ENCODE assay signal across 12 cellular contexts in the genomic region with DNA sequence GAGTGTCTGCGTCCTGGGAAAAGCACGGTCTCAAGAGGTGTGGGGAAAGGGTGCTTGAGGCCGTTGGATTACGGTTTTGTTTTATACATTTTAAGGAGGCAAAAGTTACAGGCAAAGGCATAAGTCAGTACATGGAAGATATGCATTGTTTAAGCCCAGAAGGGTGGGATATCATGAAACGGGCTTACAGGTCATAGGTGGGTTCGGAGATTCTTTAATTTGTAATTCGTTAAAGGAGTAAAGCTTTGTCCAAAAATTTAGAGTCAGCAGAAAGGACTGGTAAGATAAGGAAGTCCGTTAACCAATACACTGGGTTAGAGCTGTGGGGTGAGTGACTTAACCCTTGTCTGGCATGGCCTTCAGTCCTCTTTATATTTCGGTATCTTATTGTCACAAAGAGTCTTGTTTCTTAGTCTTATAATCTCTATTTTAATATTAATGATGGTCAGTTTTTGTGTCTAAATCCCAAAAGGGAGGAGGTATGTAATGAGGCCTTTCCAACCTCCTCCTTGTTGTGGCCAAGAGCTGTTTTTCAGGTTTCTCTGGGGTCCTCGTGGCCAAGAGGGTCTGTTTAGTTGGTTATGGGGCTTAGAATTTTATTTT. TPM values are rescaled to one million over a fixed set of nuclear protein-coding genes. Genes with fewer than 3 reads are reported as not detected.
A peak's percentile ranks its signal among the peaks of the same experiment; 100 is the strongest.
DNase-seq lines count a peak whose midpoint lies in the region; ATAC-seq and TF ChIP-seq lines count a peak whose summit lies in the region.
"Had no signal": no experiment of that assay in that cellular context is flagged by ENCODE, and none has a peak within 500 bp of the region (broad histone marks: within the 10 kb centered on the region; RNA-seq: fewer than 3 reads in every experiment).

No MANE protein-coding gene starts in this region.

- H4K91ac ChIP-seq in mesenchymal stem cell (ENCODE audit: low read length), result no peak overlapping the region

- H3K4me3 Mint-ChIP-seq in activated T-cell treated with anti-CD3 and anti-CD28 coated beads, Interleukin-2, amount 50 U/mL, for 72 hours, result peak overlapping the region; percentile 84

- no peak overlapping the region for H3K4me2 ChIP-seq in mesenchymal stem cell (ENCODE audit: low read length, poor library complexity, severe bottlenecking)

- H3K27me3 ChIP-seq in adrenal gland (no peaks in the 10 kb centered on the region), mesenchymal stem cell (ENCODE audit: control insufficient read depth in 1 of 2, insufficient read depth in 1 of 2, low read length in 2 of 2) (no peaks in the 10 kb centered on the region), thoracic aorta (replicated peaks; ENCODE audit: insufficient read depth) (no peaks in the 10 kb centered on the region)
- H3K27me3 ChIP-seq: cardiac muscle cell had no signal

- H3K23ac ChIP-seq in mesenchymal stem cell (ENCODE audit: low read length in 2 of 2), result no peak overlapping the region

- H3K79me1 ChIP-seq in mesenchymal stem cell (replicated peaks; ENCODE audit: low read length, poor library complexity, severe bottlenecking), result no peaks in the 10 kb centered on the region

- intact Hi-C loops in adrenal gland (cut with DNase I), result no loop called here

- no peak overlapping the region for H3K14ac ChIP-seq in mesenchymal stem cell (ENCODE audit: low read length in 2 of 2)

- no peak overlapping the region for H3K4ac ChIP-seq in mesenchymal stem cell (ENCODE audit: low read depth in 1 of 2, low read length in 2 of 2)

- H2AFZ ChIP-seq in mesenchymal stem cell (ENCODE audit: low read depth, low read length), result no peak overlapping the region

- H2AK5ac ChIP-seq in mesenchymal stem cell (ENCODE audit: low read length, severe bottlenecking), result peak overlapping the region; percentile 63

- H3K9ac ChIP-seq in mesenchymal stem cell (ENCODE audit: low read length), result no peak overlapping the region

- no peak overlapping the region for H2BK5ac ChIP-seq in mesenchymal stem cell (ENCODE audit: low read depth, low read length, poor library complexity, severe bottlenecking)

- peaks cover 6 to 17% of the 10 kb centered on the region in 2 donors for H3K36me3 Mint-ChIP-seq in activated T-cell treated with anti-CD3 and anti-CD28 coated beads, Interleukin-2, amount 50 U/mL, for 72 hours (ENCODE audit: insufficient read depth in 2 of 2)

- TF ChIP-seq CTCF in adrenal gland (IDR thresholded peaks at IDR 0.05), result no peak
- no peak for TF ChIP-seq CTCF in thoracic aorta (IDR thresholded peaks at IDR 0.05)

- H3K4me1 ChIP-seq in adrenal gland (replicated peaks in 1 of 2) (peaks cover 30 to 71% of the 10 kb centered on the region in 2 donors), mesenchymal stem cell (ENCODE audit: control insufficient read depth, insufficient read depth, low read depth, low read length) (peaks cover 51% of the 10 kb centered on the region), thoracic aorta (ENCODE audit: control insufficient read depth in 1 of 2, low read depth in 2 of 2) (peaks cover 36 to 66% of the 10 kb centered on the region in 2 donors)

- no peaks in the 10 kb centered on the region for H3K27me3 Mint-ChIP-seq in activated T-cell treated with anti-CD3 and anti-CD28 coated beads, Interleukin-2, amount 50 U/mL, for 72 hours (ENCODE audit: low read depth)

- H4K8ac ChIP-seq in mesenchymal stem cell (ENCODE audit: low read length), result no peak overlapping the region

- no peaks in the 10 kb centered on the region for H3K9me3 Mint-ChIP-seq in activated T-cell treated with anti-CD3 and anti-CD28 coated beads, Interleukin-2, amount 50 U/mL, for 72 hours

- no peak overlapping the region for H2BK15ac ChIP-seq in mesenchymal stem cell (ENCODE audit: low read depth, poor library complexity, severe bottlenecking)

- H3K27ac ChIP-seq in adrenal gland (peak overlapping the region in 3 of 5 donors; percentile 34 to 78 (median 36)), mesenchymal stem cell (ENCODE audit: low read length, poor library complexity, severe bottlenecking) (peak overlapping the region; percentile 6), thoracic aorta (peak overlapping the region in 1 of 2 donors; percentile 7)
- H3K27ac ChIP-seq: WERI-Rb-1 had no signal

- no peak overlapping the region for H2BK120ac ChIP-seq in mesenchymal stem cell (ENCODE audit: low read depth, low read length)

- TF ChIP-seq POLR2A in adrenal gland (IDR thresholded peaks at IDR 0.05), result no peak

- peak overlapping the region; percentile 85 for H3K27ac Mint-ChIP-seq in activated T-cell treated with anti-CD3 and anti-CD28 coated beads, Interleukin-2, amount 50 U/mL, for 72 hours

- H2BK12ac ChIP-seq in mesenchymal stem cell (ENCODE audit: low read length in 2 of 2), result no peak overlapping the region

- peaks cover 99% of the 10 kb centered on the region for H3K4me1 Mint-ChIP-seq in activated T-cell treated with anti-CD3 and anti-CD28 coated beads, Interleukin-2, amount 50 U/mL, for 72 hours (ENCODE audit: low read depth)

- H3K9me3 ChIP-seq in adrenal gland (replicated peaks in 1 of 3) (no peaks in the 10 kb centered on the region), mesenchymal stem cell (ENCODE audit: control insufficient read depth, low read length) (no peaks in the 10 kb centered on the region), thoracic aorta (no peaks in the 10 kb centered on the region)

- H3K36me3 ChIP-seq in adrenal gland (replicated peaks in 1 of 2), result peaks cover 0 to 3% of the 10 kb centered on the region in 2 donors
- H3K36me3 ChIP-seq in mesenchymal stem cell (ENCODE audit: control insufficient read depth in 1 of 2, insufficient read depth in 2 of 2, low read depth in 1 of 2, low read length in 2 of 2), result peaks cover 34 to 36% of the 10 kb centered on the region in 2 experiments
- H3K36me3 ChIP-seq in thoracic aorta, result no peaks in the 10 kb centered on the region
- H3K36me3 ChIP-seq: cardiac muscle cell had no signal

- no peak for DNase-seq in activated T-cell treated with anti-CD3 and anti-CD28 coated beads, Interleukin-2, amount 50 U/mL, for 72 hours
- DNase-seq in activated T-cell treated with anti-CD3 and anti-CD28 coated beads, Interleukin-2, amount 50 U/mL, for 48 hours, result no peak
- DNase-seq in adrenal gland (no peak), mesenchymal stem cell (no peak), thoracic aorta (ENCODE audit: low spot score) (no peak), NCI-H187 treated with DMSO at 0.1 percent for 48 hours (lab: John Stamatoyannopoulos, UW) (no peak), COLO829 (ENCODE audit: low spot score) (no peak)
- DNase-seq: hippocampal formation, NCI-H748 treated with DMSO at 0.1 percent for 48 hours, WERI-Rb-1 had no signal

- no peak for ATAC-seq in activated T-cell treated with anti-CD3 and anti-CD28 coated beads, Interleukin-2, amount 50 U/mL, for 72 hours (replicated peaks in 1 of 2)
- no peak for ATAC-seq in thoracic aorta (ENCODE audit: insufficient number of reproducible peaks, low FRiP score, low read depth)
- no peak for ATAC-seq in HG03095 (IDR thresholded peaks at IDR 0.05; ENCODE audit: unreplicated experiment)

- 61 to 74% (median 71%) methylated on average over 10 of the region's 10 CpGs for WGBS in adrenal gland, 4 donors
- 86% methylated on average over 9 of the region's 10 CpGs for WGBS in mesenchymal stem cell

- H3K18ac ChIP-seq in mesenchymal stem cell (ENCODE audit: low read depth in 1 of 2, low read length in 2 of 2), result no peak overlapping the region

- no peak overlapping the region for H3K4me3 ChIP-seq in adrenal gland
- H3K4me3 ChIP-seq in mesenchymal stem cell (ENCODE audit: insufficient read depth in 1 of 2, low read depth in 1 of 2, low read length in 2 of 2), result no peak overlapping the region
- H3K4me3 ChIP-seq in thoracic aorta, result peak overlapping the region; percentile 7
- H3K4me3 ChIP-seq: cardiac muscle cell had no signal

RNA-seq across cellular contexts. Expression of a gene that starts 12.7 kb away (rescaled TPM):
- 10 to 100 TPM; 44.2 to 47.8 TPM for total RNA-seq in activated T-cell treated with anti-CD3 and anti-CD28 coated beads, Interleukin-2, amount 50 U/mL, for 72 hours
- total RNA-seq in adrenal gland (100 to 1,000 TPM in 1 of 8 donors, 10 to 100 TPM in 7; 31.4 to 112 (median 54.6) TPM), thoracic aorta (10 to 100 TPM; 38.2 to 40.1 TPM)
- polyA plus RNA-seq in adrenal gland, result 10 to 100 TPM; 13.1 to 19.5 (median 17.9) TPM
- 42.9 TPM for polyA plus RNA-seq in mesenchymal stem cell (2013, experiment 1 of 2)
- polyA plus RNA-seq in mesenchymal stem cell (2013, experiment 2 of 2), result 44.5 TPM

RNA-seq across cellular contexts. Expression of a gene that starts 58.5 kb away (rescaled TPM):
- total RNA-seq in activated T-cell treated with anti-CD3 and anti-CD28 coated beads, Interleukin-2, amount 50 U/mL, for 72 hours, result 10 to 100 TPM; 11.0 to 15.5 TPM
- total RNA-seq in adrenal gland (10 to 100 TPM; 12.7 to 49.5 (median 21.1) TPM), thoracic aorta (10 to 100 TPM; 23.5 to 24.1 TPM)
- polyA plus RNA-seq in adrenal gland, result 10 to 100 TPM; 24.0 to 42.6 (median 35.8) TPM
- polyA plus RNA-seq in mesenchymal stem cell (2013, experiment 1 of 2), result 214 TPM
- 220 TPM for polyA plus RNA-seq in mesenchymal stem cell (2013, experiment 2 of 2)
